In genomic region chr6:101114703-101115102, GRCh38 we compare ENCODE assay signal across 8 cellular contexts.
DNase-seq lines count a peak whose midpoint lies in the region; ATAC-seq, FAIRE-seq and TF ChIP-seq lines count a peak whose summit lies in the region.

No MANE protein-coding gene starts in this region.

- ATAC-seq in GM21390 (IDR thresholded peaks at IDR 0.05; ENCODE audit: unreplicated experiment) = peak; percentile 53

- DNase-seq in AG20443 (ENCODE audit: low spot score) (peak; percentile 64), MV-4-11 (lab: John Stamatoyannopoulos, UW) (peak; percentile 13), RWPE1 (ENCODE audit: low spot score) (peak; percentile 32), fibroblast of villous mesenchyme (ENCODE audit: low read depth) (peak; percentile 25), small intestine (peak; percentile 47), NCI-H226 (no peak)
- DNase-seq in stimulated activated CD8-positive, alpha-beta memory T cell treated with anti-CD3 and anti-CD28 coated beads, Interleukin-4, amount 100 ng/mL, for 48 hours = no peak

- H3K9me3 ChIP-seq in small intestine (ENCODE audit: control insufficient read depth, low read depth) = no peaks in the 10 kb centered on the region

- TF ChIP-seq CTCF in RWPE1 (conservative IDR thresholded peaks at IDR 0.05; ENCODE audit: low read depth) (peak; percentile 66), fibroblast of villous mesenchyme (IDR thresholded peaks at IDR 0.05; ENCODE audit: insufficient read depth, low read depth, low read length) (peak; percentile 50)

- FAIRE-seq in small intestine (lab: Jason Lieb, UNC) = no peak

- no peaks in the 10 kb centered on the region for H3K36me3 ChIP-seq in small intestine (ENCODE audit: control insufficient read depth in 2 of 2, insufficient read depth in 2 of 2, low read length in 2 of 2)

- no peaks in the 10 kb centered on the region for H3K27me3 ChIP-seq in small intestine (ENCODE audit: control insufficient read depth in 2 of 2, insufficient read depth in 2 of 2, low read length in 2 of 2)

- POLR2A ChIA-PET in RWPE1 (lab: Yijun Ruan, JAX; ENCODE audit: low non-redundant PET) = no interaction called here

- no peaks in the 10 kb centered on the region for H3K4me1 ChIP-seq in small intestine (ENCODE audit: control insufficient read depth in 2 of 2, insufficient read depth in 1 of 2, low read depth in 1 of 2, low read length in 1 of 2)

- no peak overlapping the region for H3K27ac ChIP-seq in RWPE1
- no peak overlapping the region for H3K27ac ChIP-seq in small intestine (ENCODE audit: low read depth in 1 of 2, low read length in 1 of 2)

- CTCF ChIA-PET in RWPE1 (lab: Yijun Ruan, JAX) = interaction anchor here (0.5 to 0.7 kb wide), 2 partner anchors 373 to 753 kb away, joined by 3 read pairs; no protein-coding TSS in a partner anchor

- H3K4me3 ChIP-seq in fibroblast of villous mesenchyme (ENCODE audit: low read depth, low read length) = no peak overlapping the region
- no peak overlapping the region for H3K4me3 ChIP-seq in small intestine (ENCODE audit: low read depth in 1 of 2, low read length in 2 of 2)

- 7 to 13% (median 8%) methylated on average over 1 of the region's 1 CpG for WGBS in small intestine, 3 donors

Comparison
In these comparisons a context has a peak if more than half of its experiments do, and no peak if none do; other contexts are left out.
1. DNase-seq: peak in AG20443 (single experiment), MV-4-11 (single experiment), RWPE1 (single experiment), fibroblast of villous mesenchyme (single experiment) and small intestine (single experiment); none in stimulated activated CD8-positive, alpha-beta memory T cell treated with anti-CD3 and anti-CD28 coated beads, Interleukin-4, amount 100 ng/mL, for 48 hours (single experiment) and NCI-H226 (single experiment).